In genomic region chr2:217293607-217294006, GRCh38 we compare ENCODE assay signal across 24 cellular contexts.
A peak's percentile ranks its signal among the peaks of the same experiment; 100 is the strongest.
DNase-seq lines count a peak whose midpoint lies in the region; ATAC-seq and TF ChIP-seq lines count a peak whose summit lies in the region.
"Had no signal": no experiment of that assay in that cellular context is flagged by ENCODE, and none has a peak within 500 bp of the region (broad histone marks: within the 10 kb centered on the region; RNA-seq: fewer than 3 reads in every experiment).

No MANE protein-coding gene starts in this region.

- no peaks in the 10 kb centered on the region for H3K27me3 Mint-ChIP-seq in neural crest cell (ENCODE audit: low read depth)
- H3K27me3 Mint-ChIP-seq in naive thymus-derived CD8-positive, alpha-beta T cell, result peaks cover 0 to 2% (median 0%) of the 10 kb centered on the region in 5 donors
- H3K27me3 Mint-ChIP-seq in activated CD4-positive, alpha-beta memory T cell treated with anti-CD3 and anti-CD28 coated beads, Interleukin-2, amount 10 ng/mL, durations not matched to agents 7 days and 5 days, result no peaks in the 10 kb centered on the region

- H3K9me3 Mint-ChIP-seq in neural crest cell, result peaks cover 7% of the 10 kb centered on the region
- peaks cover 0 to 12% (median 6%) of the 10 kb centered on the region in 9 donors for H3K9me3 Mint-ChIP-seq in naive thymus-derived CD8-positive, alpha-beta T cell
- H3K9me3 Mint-ChIP-seq in activated CD4-positive, alpha-beta memory T cell treated with anti-CD3 and anti-CD28 coated beads, Interleukin-2, amount 10 ng/mL, durations not matched to agents 7 days and 5 days, result peaks cover 8% of the 10 kb centered on the region

- peak; percentile 31 for DNase-seq in AG10803 (ENCODE audit: low read depth)
- DNase-seq in amniotic epithelial cell (ENCODE audit: low read depth), result peak; percentile 37
- DNase-seq in fibroblast of villous mesenchyme (ENCODE audit: low read depth), result peak; percentile 83
- DNase-seq in neural crest cell (ENCODE audit: low read depth, low spot score), result no peak
- no peak for DNase-seq in activated naive CD4-positive, alpha-beta T cell (lab: John Stamatoyannopoulos, UW)
- DNase-seq in naive thymus-derived CD8-positive, alpha-beta T cell, result no peak
- DNase-seq in activated CD4-positive, alpha-beta memory T cell treated with anti-CD3 and anti-CD28 coated beads, Interleukin-2, amount 10 ng/mL, durations not matched to agents 7 days and 5 days, result no peak
- DNase-seq in SW480 (ENCODE audit: low spot score), result no peak
- DNase-seq: BE2C; CD8-positive, alpha-beta memory T cell; DND-41; H7; MG63; NCI-H2029; NCI-H446 treated with DMSO at 0.1 percent for 48 hours; NCI-H526; NCI-H82; PC-9; SJCRH30 had no signal

- H3K4me3 Mint-ChIP-seq in neural crest cell, result no peak overlapping the region
- no peak overlapping the region for H3K4me3 Mint-ChIP-seq in naive thymus-derived CD8-positive, alpha-beta T cell
- H3K4me3 Mint-ChIP-seq in activated CD4-positive, alpha-beta memory T cell treated with anti-CD3 and anti-CD28 coated beads, Interleukin-2, amount 10 ng/mL, durations not matched to agents 7 days and 5 days, result no peak overlapping the region
- H3K4me3 Mint-ChIP-seq: CD14-positive monocyte; CD8-positive, alpha-beta memory T cell had no signal

- peak overlapping the region; percentile 5 for H3K27ac Mint-ChIP-seq in neural crest cell (ENCODE audit: unreplicated experiment)
- no peak overlapping the region for H3K27ac Mint-ChIP-seq in naive thymus-derived CD8-positive, alpha-beta T cell
- no peak overlapping the region for H3K27ac Mint-ChIP-seq in activated CD4-positive, alpha-beta memory T cell treated with anti-CD3 and anti-CD28 coated beads, Interleukin-2, amount 10 ng/mL, durations not matched to agents 7 days and 5 days
- H3K27ac Mint-ChIP-seq: CD8-positive, alpha-beta memory T cell had no signal

- POLR2A ChIA-PET in naive thymus-derived CD8-positive, alpha-beta T cell (lab: Charles Lee), result no interaction called here
- POLR2A ChIA-PET in activated CD4-positive, alpha-beta memory T cell treated with anti-CD3 and anti-CD28 coated beads, Interleukin-2, amount 10 ng/mL, durations not matched to agents 7 days and 5 days (lab: Charles Lee), result no interaction called here

- H3K36me3 Mint-ChIP-seq in neural crest cell (ENCODE audit: low read depth), result peaks cover 16% of the 10 kb centered on the region
- H3K36me3 Mint-ChIP-seq in naive thymus-derived CD8-positive, alpha-beta T cell, result peaks cover 4 to 21% (median 12%) of the 10 kb centered on the region in 3 donors
- no peaks in the 10 kb centered on the region for H3K36me3 Mint-ChIP-seq in activated CD4-positive, alpha-beta memory T cell treated with anti-CD3 and anti-CD28 coated beads, Interleukin-2, amount 10 ng/mL, durations not matched to agents 7 days and 5 days (ENCODE audit: low read depth)
- H3K36me3 Mint-ChIP-seq: CD14-positive monocyte had no signal

- H3K4me3 ChIP-seq in AG10803 (ENCODE audit: low read length), result no peak overlapping the region
- H3K4me3 ChIP-seq in fibroblast of villous mesenchyme (ENCODE audit: low read depth, low read length), result no peak overlapping the region
- H3K4me3 ChIP-seq: K562, MG63, PC-9, SJCRH30 had no signal

- CTCF ChIA-PET in activated CD4-positive, alpha-beta memory T cell treated with anti-CD3 and anti-CD28 coated beads, Interleukin-2, amount 10 ng/mL, durations not matched to agents 7 days and 5 days (lab: Charles Lee), result no interaction called here

- peaks cover 30% of the 10 kb centered on the region for H3K4me1 Mint-ChIP-seq in neural crest cell
- H3K4me1 Mint-ChIP-seq in naive thymus-derived CD8-positive, alpha-beta T cell, result no peaks in the 10 kb centered on the region
- no peaks in the 10 kb centered on the region for H3K4me1 Mint-ChIP-seq in activated CD4-positive, alpha-beta memory T cell treated with anti-CD3 and anti-CD28 coated beads, Interleukin-2, amount 10 ng/mL, durations not matched to agents 7 days and 5 days
- H3K4me1 Mint-ChIP-seq: CD14-positive monocyte; CD8-positive, alpha-beta memory T cell had no signal

- TF ChIP-seq CTCF in AG10803 (conservative IDR thresholded peaks at IDR 0.05; ENCODE audit: low read length) (no peak), fibroblast of villous mesenchyme (IDR thresholded peaks at IDR 0.05; ENCODE audit: insufficient read depth, low read depth, low read length) (no peak), neural crest cell (conservative IDR thresholded peaks at IDR 0.05) (no peak)

- no peak for ATAC-seq in naive thymus-derived CD8-positive, alpha-beta T cell
- ATAC-seq: HepG2, K562, Right ventricle myocardium inferior, SK-N-SH treated with all-trans-retinoic acid at 6 μM for 48 hours had no signal

Comparison
In these comparisons a context has a peak if more than half of its experiments do, and no peak if none do; other contexts are left out.
1. DNase-seq: peak in AG10803 (single experiment), amniotic epithelial cell (single experiment) and fibroblast of villous mesenchyme (single experiment); none in neural crest cell (single experiment), activated naive CD4-positive, alpha-beta T cell (0 of 4), naive thymus-derived CD8-positive, alpha-beta T cell (0 of 10), activated CD4-positive, alpha-beta memory T cell treated with anti-CD3 and anti-CD28 coated beads, Interleukin-2, amount 10 ng/mL, durations not matched to agents 7 days and 5 days (single experiment) and SW480 (single experiment).